ENCODE assay signal across 8 cellular contexts in the genomic region with DNA sequence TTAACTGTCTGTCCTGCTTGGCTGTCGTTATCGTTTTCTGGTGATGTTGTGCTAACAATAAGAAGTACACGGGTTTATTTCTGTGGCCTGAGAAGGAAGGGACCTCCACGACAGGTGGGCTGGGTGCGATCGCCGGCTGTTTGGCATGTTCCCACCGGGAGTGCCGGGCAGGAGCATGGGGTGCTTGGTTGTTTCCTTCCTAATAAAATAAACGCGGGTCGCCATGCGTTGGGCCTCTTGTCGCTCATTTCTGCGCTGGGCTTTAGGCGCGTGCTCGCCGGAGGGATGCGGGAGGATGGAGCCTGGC. TPM values are rescaled to one million over a fixed set of nuclear protein-coding genes. Genes with fewer than 3 reads are reported as not detected.
A peak's percentile ranks its signal among the peaks of the same experiment; 100 is the strongest.
DNase-seq lines count a peak whose midpoint lies in the region; ATAC-seq and TF ChIP-seq lines count a peak whose summit lies in the region.

No MANE protein-coding gene starts in this region.

- in situ Hi-C loops in GM13977 (cut with MboI; ENCODE audit: low pct_unique_long_range_greater_than_20kb, low sequenced_read_pairs, unreplicated experiment) = no loop called here

- peaks cover 17% of the 10 kb centered on the region; the same call in 1 of the 2 replicates for H3K27me3 ChIP-seq in BLaER1
- no peaks in the 10 kb centered on the region for H3K27me3 ChIP-seq in HUES64 (ENCODE audit: insufficient read depth, low read length)

- H3K4me2 ChIP-seq in BLaER1 = peak overlapping the region; percentile 71

- ATAC-seq in central memory CD8-positive, alpha-beta T cell (replicated peaks; ENCODE audit: extremely low read depth, poor library complexity, severe bottlenecking) = no peak
- ATAC-seq in natural killer cell treated with Interleukin-12 subunit alpha and Interleukin-12 subunit beta and Interleukin-15 and Interleukin-18, amount 100 ng/mL, for 72 hours = no peak
- ATAC-seq in GM18858 (IDR thresholded peaks at IDR 0.05; ENCODE audit: unreplicated experiment) = no peak

- no peak for TF ChIP-seq CTCF in GM13977 (IDR thresholded peaks at IDR 0.05; ENCODE audit: extremely low read depth, insufficient read depth, missing control alignments)

- peak overlapping the region; percentile 86 for H3K27ac Mint-ChIP-seq in central memory CD8-positive, alpha-beta T cell (ENCODE audit: low read depth)
- peak overlapping the region; percentile 71 to 90 for H3K27ac Mint-ChIP-seq in natural killer cell treated with Interleukin-12 subunit alpha and Interleukin-12 subunit beta and Interleukin-15 and Interleukin-18, amount 100 ng/mL, for 72 hours

- peaks cover 17% of the 10 kb centered on the region for H3K4me1 ChIP-seq in BLaER1
- H3K4me1 ChIP-seq in HUES64 (ENCODE audit: insufficient read depth, low read length) = 0 out of 2 replicates have a peak, but pooled peaks cover 3% of the 10 kb centered on the region

- H3K9me3 ChIP-seq in BLaER1 = peaks cover 13% of the 10 kb centered on the region
- no peaks in the 10 kb centered on the region for H3K9me3 ChIP-seq in HUES64 (ENCODE audit: insufficient read depth, low read depth, low read length)

- H3K27me3 Mint-ChIP-seq in central memory CD8-positive, alpha-beta T cell = no peaks in the 10 kb centered on the region
- H3K27me3 Mint-ChIP-seq in natural killer cell treated with Interleukin-12 subunit alpha and Interleukin-12 subunit beta and Interleukin-15 and Interleukin-18, amount 100 ng/mL, for 72 hours = peaks cover 0 to 3% of the 10 kb centered on the region in 2 donors

- DNase-seq in central memory CD8-positive, alpha-beta T cell (ENCODE audit: low spot score in 2 of 2) = no peak
- DNase-seq in natural killer cell treated with Interleukin-12 subunit alpha and Interleukin-12 subunit beta and Interleukin-15 and Interleukin-18, amount 100 ng/mL, for 72 hours (ENCODE audit: low spot score) = no peak
- DNase-seq in hippocampal formation (lab: John Stamatoyannopoulos, UW) (no peak), mesenteric fat pad (ENCODE audit: low spot score) (no peak), GM13977 (ENCODE audit: low spot score) (no peak)

- H3K36me3 ChIP-seq in BLaER1 = peaks cover 67% of the 10 kb centered on the region
- peaks cover 40% of the 10 kb centered on the region for H3K36me3 ChIP-seq in HUES64 (ENCODE audit: insufficient read depth, low read length)

- WGBS in HUES64 = 15% methylated on average over 20 of the region's 20 CpGs

- H3K9me3 Mint-ChIP-seq in central memory CD8-positive, alpha-beta T cell = no peaks in the 10 kb centered on the region
- H3K9me3 Mint-ChIP-seq in natural killer cell treated with Interleukin-12 subunit alpha and Interleukin-12 subunit beta and Interleukin-15 and Interleukin-18, amount 100 ng/mL, for 72 hours = no peaks in the 10 kb centered on the region

- H4K20me1 ChIP-seq in BLaER1 = peaks cover 40% of the 10 kb centered on the region

- H3K36me3 Mint-ChIP-seq in central memory CD8-positive, alpha-beta T cell (ENCODE audit: insufficient read depth) = peaks cover 24% of the 10 kb centered on the region
- H3K36me3 Mint-ChIP-seq in natural killer cell treated with Interleukin-12 subunit alpha and Interleukin-12 subunit beta and Interleukin-15 and Interleukin-18, amount 100 ng/mL, for 72 hours = no peaks in the 10 kb centered on the region

- peaks cover 22% of the 10 kb centered on the region for H3K4me1 Mint-ChIP-seq in central memory CD8-positive, alpha-beta T cell
- peaks cover 10 to 17% of the 10 kb centered on the region in 2 donors for H3K4me1 Mint-ChIP-seq in natural killer cell treated with Interleukin-12 subunit alpha and Interleukin-12 subunit beta and Interleukin-15 and Interleukin-18, amount 100 ng/mL, for 72 hours (ENCODE audit: low read depth in 2 of 2)

- H3K27ac ChIP-seq in BLaER1 (peak overlapping the region; percentile 68), HUES64 (ENCODE audit: low read depth, low read length) (no peak overlapping the region)

- H3K9ac ChIP-seq in BLaER1 (peak overlapping the region; percentile 72; the same call in 1 of the 2 replicates), HUES64 (ENCODE audit: low read depth, low read length) (peak overlapping the region; percentile 73)

- peak overlapping the region; percentile 58 for H3K4me3 ChIP-seq in BLaER1
- peak overlapping the region; percentile 67 for H3K4me3 ChIP-seq in HUES64 (ENCODE audit: low read length)

- H3K4me3 Mint-ChIP-seq in central memory CD8-positive, alpha-beta T cell = peak overlapping the region; percentile 74
- H3K4me3 Mint-ChIP-seq in natural killer cell treated with Interleukin-12 subunit alpha and Interleukin-12 subunit beta and Interleukin-15 and Interleukin-18, amount 100 ng/mL, for 72 hours = peak overlapping the region; percentile 61

RNA-seq across cellular contexts. Expression of gene GDI1, which starts 0.7 kb away (rescaled TPM):
- polyA plus RNA-seq in HUES64 (2013, experiment 1 of 2) = 66.3 TPM
- 73.5 TPM for polyA plus RNA-seq in HUES64 (2013, experiment 2 of 2)
- total RNA-seq in natural killer cell treated with Interleukin-12 subunit alpha and Interleukin-12 subunit beta and Interleukin-15 and Interleukin-18, amount 100 ng/mL, for 72 hours = 100 to 1,000 TPM; 157 to 187 TPM
- total RNA-seq in mesenteric fat pad = 82.6 TPM

RNA-seq across cellular contexts. Expression of gene FAM50A, which starts 7.7 kb away (rescaled TPM):
- 43.4 TPM for polyA plus RNA-seq in HUES64 (2013, experiment 1 of 2)
- polyA plus RNA-seq in HUES64 (2013, experiment 2 of 2) = 46.3 TPM
- total RNA-seq in natural killer cell treated with Interleukin-12 subunit alpha and Interleukin-12 subunit beta and Interleukin-15 and Interleukin-18, amount 100 ng/mL, for 72 hours = 100 to 1,000 TPM in 1 of 2 donors, 10 to 100 TPM in 1; 75.2 to 108 TPM
- 88.3 TPM for total RNA-seq in mesenteric fat pad

RNA-seq across cellular contexts. Expression of gene ATP6AP1, which starts 7.8 kb away (rescaled TPM):
- polyA plus RNA-seq in HUES64 (2013, experiment 1 of 2) = 47.5 TPM
- polyA plus RNA-seq in HUES64 (2013, experiment 2 of 2) = 47.4 TPM
- total RNA-seq in natural killer cell treated with Interleukin-12 subunit alpha and Interleukin-12 subunit beta and Interleukin-15 and Interleukin-18, amount 100 ng/mL, for 72 hours = 100 to 1,000 TPM in 1 of 2 donors, 10 to 100 TPM in 1; 46.7 to 106 TPM
- total RNA-seq in mesenteric fat pad = 72.5 TPM

RNA-seq across cellular contexts. Expression of gene PLXNA3, which starts 21.8 kb away (rescaled TPM):
- polyA plus RNA-seq in HUES64 (2013, experiment 1 of 2) = 9.5 TPM
- 12.7 TPM for polyA plus RNA-seq in HUES64 (2013, experiment 2 of 2)
- 10 to 100 TPM; 52.4 to 61.3 TPM for total RNA-seq in natural killer cell treated with Interleukin-12 subunit alpha and Interleukin-12 subunit beta and Interleukin-15 and Interleukin-18, amount 100 ng/mL, for 72 hours
- total RNA-seq in mesenteric fat pad = 57.2 TPM

RNA-seq across cellular contexts. Expression of gene TAFAZZIN, which starts 24.9 kb away (rescaled TPM):
- 11.5 TPM for polyA plus RNA-seq in HUES64 (2013, experiment 1 of 2)
- polyA plus RNA-seq in HUES64 (2013, experiment 2 of 2) = 20.0 TPM
- total RNA-seq in natural killer cell treated with Interleukin-12 subunit alpha and Interleukin-12 subunit beta and Interleukin-15 and Interleukin-18, amount 100 ng/mL, for 72 hours = 10 to 100 TPM; 47.4 to 73.7 TPM
- 32.4 TPM for total RNA-seq in mesenteric fat pad
